In genomic region chr15:78341057-78341763, GRCh38 we compare ENCODE assay signal across 19 cellular contexts. TPM values are rescaled to one million over a fixed set of nuclear protein-coding genes. Genes with fewer than 3 reads are reported as not detected.
DNase-seq lines count a peak whose midpoint lies in the region; ATAC-seq and TF ChIP-seq lines count a peak whose summit lies in the region.
"Had no signal": no experiment of that assay in that cellular context is flagged by ENCODE, and none has a peak within 500 bp of the region (broad histone marks: within the 10 kb centered on the region; RNA-seq: fewer than 3 reads in every experiment).

No MANE protein-coding gene starts in this region.

- no peak for ATAC-seq in Right ventricle myocardium superior (ENCODE audit: poor library complexity)
- no peak for ATAC-seq in HG03460 (IDR thresholded peaks at IDR 0.05; ENCODE audit: unreplicated experiment)

- H3K27ac ChIP-seq in cardiac muscle cell (no peak overlapping the region), skeletal muscle tissue (ENCODE audit: low read depth, low read length) (no peak overlapping the region)
- H3K27ac ChIP-seq: esophagus muscularis mucosa, neutrophil had no signal

- H3K9me3 ChIP-seq in cardiac muscle cell (ENCODE audit: low read depth) (no peaks in the 10 kb centered on the region), skeletal muscle tissue (ENCODE audit: control insufficient read depth in 3 of 3, low read length in 3 of 3) (no peaks in the 10 kb centered on the region)
- H3K9me3 ChIP-seq: esophagus muscularis mucosa, HAP-1, neutrophil had no signal

- H3K4me3 ChIP-seq in cardiac muscle cell: peak overlapping the region; percentile 11
- H3K4me3 ChIP-seq in skeletal muscle tissue (ENCODE audit: low read length in 3 of 3): peak overlapping the region in 2 of 3 donors; percentile 27 to 35

- peak in 1 of 2 donors; percentile 43 for DNase-seq in cardiac muscle cell (ENCODE audit: low read depth in 1 of 2, low spot score in 1 of 2)
- no peak for DNase-seq in Right ventricle myocardium superior
- peak; percentile 26 for DNase-seq in astrocyte of the hippocampus (ENCODE audit: low read depth, low spot score)
- peak; percentile 71 for DNase-seq in islet precursor cell
- no peak for DNase-seq in LoVo (ENCODE audit: low spot score)
- no peak for DNase-seq in stimulated activated CD4-positive, alpha-beta T cell treated with anti-CD3 and anti-CD28 coated beads, Interleukin-4, amount 100 ng/mL, for 4 hours
- DNase-seq: activated CD4-positive, alpha-beta T cell treated with anti-CD3 and anti-CD28 coated beads, Interleukin-2, amount 10 ng/mL, durations not matched to agents 7 days and 5 days; activated gamma-delta T cell; DMS79; immature natural killer cell; IMR-90; NCI-H1694 treated with DMSO at 0.1 percent for 48 hours; stimulated activated CD4-positive, alpha-beta T cell treated with anti-CD3 and anti-CD28 coated beads, Interleukin-1b, Interleukin-23, amount 100 ng/mL, for 48 hours had no signal

- H3K9ac ChIP-seq in skeletal muscle tissue (ENCODE audit: low read depth in 1 of 3, low read length in 3 of 3): no peak overlapping the region

- intact Hi-C loops in Right ventricle myocardium superior (cut with DNase I): no loop called here

- TF ChIP-seq CTCF in cardiac muscle cell (IDR thresholded peaks at IDR 0.05; ENCODE audit: low read depth, low read length): no peak

- H3K36me3 ChIP-seq in cardiac muscle cell (no peaks in the 10 kb centered on the region), skeletal muscle tissue (ENCODE audit: control insufficient read depth in 3 of 3, insufficient read depth in 3 of 3, low read length in 3 of 3) (no peaks in the 10 kb centered on the region)
- H3K36me3 ChIP-seq: esophagus muscularis mucosa, HAP-1, neutrophil had no signal

- H3K27me3 ChIP-seq in cardiac muscle cell (peaks cover 59% of the 10 kb centered on the region), skeletal muscle tissue (ENCODE audit: control insufficient read depth in 3 of 3, insufficient read depth in 3 of 3, low read length in 3 of 3) (peaks cover 53 to 59% (median 55%) of the 10 kb centered on the region in 3 donors)

- H3K4me1 ChIP-seq in cardiac muscle cell (ENCODE audit: low read depth) (peaks cover 7% of the 10 kb centered on the region), skeletal muscle tissue (ENCODE audit: control insufficient read depth in 3 of 3, insufficient read depth in 3 of 3, low read length in 3 of 3) (peaks cover 6 to 11% (median 10%) of the 10 kb centered on the region in 3 donors)

RNA-seq across cellular contexts. Expression of gene CRABP1, which starts 1.1 kb away (rescaled TPM):
- total RNA-seq in cardiac muscle cell: 12.8 and 28.2 TPM in 2 replicates
- 8.7 and 22.9 TPM in 2 replicates for polyA plus RNA-seq in cardiac muscle cell
- not detected for total RNA-seq in Right ventricle myocardium superior
- 8.9 TPM for total RNA-seq in skeletal muscle tissue
- total RNA-seq: activated CD4-positive, alpha-beta T cell treated with anti-CD3 and anti-CD28 coated beads, Interleukin-2, amount 10 ng/mL, durations not matched to agents 7 days and 5 days; esophagus muscularis mucosa; IMR-90 had no signal
- polyA plus RNA-seq: AG04450, immature natural killer cell, IMR-90 had no signal

RNA-seq across cellular contexts. Expression of gene SKIC8, which starts 41.8 kb away (rescaled TPM):
- total RNA-seq in cardiac muscle cell (61.5 and 71.9 TPM in 2 replicates), Right ventricle myocardium superior (25.2 TPM), skeletal muscle tissue (56.9 TPM)
- 80.8 and 113 TPM in 2 replicates for polyA plus RNA-seq in cardiac muscle cell

Comparison
In these comparisons a context has a peak if more than half of its experiments do, and no peak if none do; other contexts are left out.
1. DNase-seq: peak in astrocyte of the hippocampus (single experiment) and islet precursor cell (single experiment); none in Right ventricle myocardium superior (single experiment), LoVo (single experiment) and stimulated activated CD4-positive, alpha-beta T cell treated with anti-CD3 and anti-CD28 coated beads, Interleukin-4, amount 100 ng/mL, for 4 hours (0 of 2).